8 cellular contexts compared by ENCODE assay signal in the genomic region with DNA sequence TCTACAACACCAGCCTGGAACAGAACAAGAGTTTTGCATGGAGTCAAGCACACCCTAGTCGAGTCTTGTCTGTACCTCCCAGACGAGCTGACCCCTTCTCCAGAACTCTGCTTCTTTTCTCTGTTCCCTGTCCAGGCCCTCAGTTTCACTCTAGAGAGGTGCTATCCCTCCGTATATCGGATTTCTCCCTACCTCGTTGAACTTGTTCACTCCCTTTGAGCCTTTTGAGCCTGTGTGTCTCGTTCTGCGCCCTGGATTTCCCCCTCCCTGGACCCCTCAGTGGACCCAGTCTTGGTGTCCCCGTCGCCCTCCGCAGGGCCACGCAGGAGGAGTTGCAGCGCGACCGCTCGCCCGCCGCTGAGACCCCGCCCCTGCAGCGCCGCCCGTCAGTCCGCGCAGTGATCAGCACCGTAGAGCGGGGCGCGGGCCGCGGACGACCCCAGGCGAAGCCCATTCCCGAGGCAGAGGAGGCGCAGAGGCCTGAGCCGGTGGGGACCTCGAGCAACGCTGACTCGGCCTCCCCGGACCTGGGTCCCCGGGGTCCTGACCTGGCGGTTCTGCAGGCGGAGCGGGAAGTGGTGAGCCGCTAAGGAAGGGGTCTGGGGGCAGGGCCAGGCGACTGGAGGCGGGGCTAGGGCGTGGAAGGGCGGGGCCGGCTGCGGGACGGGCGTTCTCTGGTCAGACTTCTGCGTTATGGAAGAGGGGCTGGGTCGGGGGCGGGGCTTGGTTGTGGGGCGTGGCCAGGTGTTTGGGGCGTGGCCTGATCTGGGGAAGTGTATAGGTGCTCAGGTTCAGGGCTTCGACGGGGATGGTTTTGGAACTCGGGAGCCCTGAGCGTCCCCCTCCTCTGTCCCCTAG. TPM values are rescaled to one million over a fixed set of nuclear protein-coding genes. Genes with fewer than 3 reads are reported as not detected.
DNase-seq lines count a peak whose midpoint lies in the region; TF ChIP-seq lines count a peak whose summit lies in the region.

No MANE protein-coding gene starts in this region.

- intact Hi-C loops in prostate gland (cut with DNase I): no loop called here

- DNase-seq in NCI-H1092 treated with DMSO at 0.1 percent for 48 hours (lab: John Stamatoyannopoulos, UW) (peak; percentile 33), NCI-H1092 (lab: John Stamatoyannopoulos, UW) (no peak), HuH-7 (ENCODE audit: low spot score) (peak; percentile 95), SHP77 treated with DMSO at 0.1 percent for 48 hours (lab: John Stamatoyannopoulos, UW) (peak; percentile 65), glomerular visceral epithelial cell (ENCODE audit: extremely low spot score) (peak; percentile 84), prostate gland (ENCODE audit: low spot score) (peak; percentile 80)
- DNase-seq in activated effector memory CD4-positive, alpha-beta T cell treated with Interleukin-2 at 50 U/mL for 16 hours: peak; percentile 89

- H3K36me3 ChIP-seq in prostate gland (no peaks in the 10 kb centered on the region), urinary bladder (ENCODE audit: insufficient read depth) (no peaks in the 10 kb centered on the region)

- TF ChIP-seq CTCF in prostate gland (IDR thresholded peaks at IDR 0.05): peak in 1 of 4 experiments; percentile 4

- no peaks in the 10 kb centered on the region for H3K27me3 ChIP-seq in prostate gland (replicated peaks; ENCODE audit: insufficient read depth)

- 4% methylated on average over 60 of the region's 60 CpGs for WGBS in prostate gland
- under 1% methylated on average over 60 of the region's 60 CpGs for WGBS in urinary bladder

- H3K27ac ChIP-seq in prostate gland (peak overlapping the region; percentile 29 to 35), urinary bladder (ENCODE audit: low read depth) (no peak overlapping the region)

- H3K4me3 ChIP-seq in prostate gland (peak overlapping the region; percentile 29 to 33), urinary bladder (ENCODE audit: low read depth, low read length) (peak overlapping the region; percentile 48)

- H3K4me1 ChIP-seq in prostate gland (replicated peaks) (no peaks in the 10 kb centered on the region), urinary bladder (ENCODE audit: insufficient read depth) (peaks cover 4% of the 10 kb centered on the region)

- H3K9me3 ChIP-seq in prostate gland: no peaks in the 10 kb centered on the region

- peak; percentile 39 for TF ChIP-seq POLR2A in prostate gland (IDR thresholded peaks at IDR 0.05)

RNA-seq across cellular contexts. Expression of a gene that starts 5.5 kb away (rescaled TPM):
- total RNA-seq in prostate gland (10 to 100 TPM; 36.8 to 62.8 TPM), urinary bladder (3.0 TPM)
- 8.1 TPM for polyA plus RNA-seq in urinary bladder

RNA-seq across cellular contexts. Expression of a gene that starts 18.2 kb away (rescaled TPM):
- total RNA-seq in prostate gland (10 to 100 TPM; 29.8 to 32.8 TPM), urinary bladder (15.0 TPM)
- 12.4 TPM for polyA plus RNA-seq in urinary bladder

RNA-seq across cellular contexts. Expression of a gene that starts 36.3 kb away (rescaled TPM):
- total RNA-seq in prostate gland (100 to 1,000 TPM in 1 of 2 donors, 10 to 100 TPM in 1; 67.8 to 164 TPM), urinary bladder (24.8 TPM)
- polyA plus RNA-seq in urinary bladder: 219 TPM

RNA-seq across cellular contexts. Expression of a gene that starts 43.1 kb away (rescaled TPM):
- total RNA-seq in prostate gland (under 1 TPM; 0.23 to 0.27 TPM), urinary bladder (not detected)
- polyA plus RNA-seq in urinary bladder: 0.16 TPM
